ENCODE assay signal across 15 cellular contexts in the genomic region with DNA sequence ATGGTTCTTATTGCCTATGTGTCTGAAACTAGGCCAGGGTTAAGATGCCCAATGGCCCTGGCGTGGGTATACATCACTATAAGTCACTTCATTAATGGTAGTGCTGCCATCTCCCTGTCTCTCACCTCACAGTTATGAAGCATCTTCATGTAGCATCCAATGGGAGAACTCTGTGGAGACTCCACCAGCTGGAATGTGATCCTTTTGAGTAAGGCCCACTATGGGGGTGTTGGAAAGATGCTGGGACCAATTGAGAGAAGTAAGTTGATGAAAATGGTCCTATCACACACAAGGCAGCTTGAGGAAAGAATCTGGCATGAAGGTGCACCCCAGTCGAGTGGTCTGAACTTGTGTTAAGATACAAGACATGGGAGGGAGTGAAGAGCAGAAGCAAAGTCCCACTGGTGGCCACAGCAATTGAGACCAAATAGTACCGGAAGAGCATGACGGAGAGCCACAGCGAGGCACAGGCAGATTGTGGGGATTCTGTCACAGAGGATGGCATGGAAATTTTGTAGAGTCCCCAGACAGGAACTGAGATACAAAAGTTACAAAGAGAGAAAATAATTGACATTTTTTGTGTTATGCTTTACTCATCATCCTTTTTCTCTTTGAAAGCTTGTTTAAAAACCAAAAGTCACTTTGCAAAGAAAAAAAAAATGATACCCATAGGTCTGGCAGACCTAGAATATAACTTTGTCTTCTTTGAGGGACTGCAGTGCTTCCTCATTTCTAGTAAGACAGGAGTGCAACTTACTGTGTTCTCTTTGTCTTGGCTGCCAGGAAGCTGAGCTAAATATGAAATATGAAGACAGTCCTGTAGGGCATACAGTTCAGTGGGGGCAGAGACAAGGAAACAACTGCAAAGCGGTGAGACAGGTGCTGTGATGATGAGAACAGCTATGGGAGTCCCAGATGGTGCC. TPM values are rescaled to one million over a fixed set of nuclear protein-coding genes. Genes with fewer than 3 reads are reported as not detected.
DNase-seq lines count a peak whose midpoint lies in the region; ATAC-seq and TF ChIP-seq lines count a peak whose summit lies in the region.
"Had no signal": no experiment of that assay in that cellular context is flagged by ENCODE, and none has a peak within 500 bp of the region (broad histone marks: within the 10 kb centered on the region; RNA-seq: fewer than 3 reads in every experiment).

No MANE protein-coding gene starts in this region.

- peaks cover 88% of the 10 kb centered on the region for H3K79me2 ChIP-seq in DOHH2 (ENCODE audit: control insufficient read depth, low read length)

- 82 to 84% methylated on average over 6 of the region's 6 CpGs for WGBS in lower leg skin, 2 donors

- intact Hi-C loops in activated CD4-positive, alpha-beta memory T cell treated with anti-CD3 and anti-CD28 coated beads for 36 hours (cut with micrococcal nuclease) = loop anchor here (1.0 to 10.0 kb wide), 3 partner anchors 12 to 585 kb away; partner anchors contain the start of gene PNO1
- intact Hi-C loops in lower leg skin (cut with DNase I; ENCODE audit: low total_unique reads) = loop anchor here (10.0 kb wide), 1 partner anchor 185 kb away; no protein-coding TSS in a partner anchor

- peak overlapping the region; percentile 95 for H3K27ac ChIP-seq in DOHH2 (ENCODE audit: low read depth, low read length)
- peak overlapping the region; percentile 77 for H3K27ac ChIP-seq in HL-60 (replicated peaks)

- peaks cover 91% of the 10 kb centered on the region for H3K4me1 ChIP-seq in DOHH2 (ENCODE audit: control insufficient read depth, low read length)

- peaks cover 61% of the 10 kb centered on the region for H3K4me1 Mint-ChIP-seq in activated CD4-positive, alpha-beta memory T cell treated with anti-CD3 and anti-CD28 coated beads for 36 hours (ENCODE audit: low read depth)
- peaks cover 69 to 85% (median 70%) of the 10 kb centered on the region in 3 donors for H3K4me1 Mint-ChIP-seq in naive B cell

- H3K4me3 ChIP-seq in DOHH2 (ENCODE audit: low read length) = peak overlapping the region; percentile 77
- H3K4me3 ChIP-seq in HL-60 (replicated peaks; ENCODE audit: insufficient read depth, low read length) = no peak overlapping the region
- no peak overlapping the region for H3K4me3 ChIP-seq in lower leg skin (ENCODE audit: low read depth, poor library complexity, severe bottlenecking)

- peaks cover 63% of the 10 kb centered on the region for H3K36me3 Mint-ChIP-seq in activated CD4-positive, alpha-beta memory T cell treated with anti-CD3 and anti-CD28 coated beads for 36 hours
- no peaks in the 10 kb centered on the region for H3K36me3 Mint-ChIP-seq in naive B cell

- no peak overlapping the region for H3K27ac Mint-ChIP-seq in activated CD4-positive, alpha-beta memory T cell treated with anti-CD3 and anti-CD28 coated beads for 36 hours
- H3K27ac Mint-ChIP-seq in naive B cell = peak overlapping the region; percentile 23 to 92 (median 89)

- ATAC-seq in naive B cell (ENCODE audit: low read depth in 2 of 2) = no peak
- no peak for ATAC-seq in HG02798 (IDR thresholded peaks at IDR 0.05; ENCODE audit: poor library complexity, unreplicated experiment)
- no peak for ATAC-seq in HG03469 (IDR thresholded peaks at IDR 0.05; ENCODE audit: unreplicated experiment)
- ATAC-seq: left ventricle myocardium superior had no signal

- peaks cover 11% of the 10 kb centered on the region for H3K36me3 ChIP-seq in DOHH2 (ENCODE audit: control insufficient read depth, low read length)

- no peaks in the 10 kb centered on the region for H3K9me3 Mint-ChIP-seq in activated CD4-positive, alpha-beta memory T cell treated with anti-CD3 and anti-CD28 coated beads for 36 hours
- no peaks in the 10 kb centered on the region for H3K9me3 Mint-ChIP-seq in naive B cell

- CTCF ChIA-PET in activated CD4-positive, alpha-beta memory T cell treated with anti-CD3 and anti-CD28 coated beads for 36 hours (lab: Charles Lee) = interaction anchor here (0.7 to 7.9 kb wide), 15 partner anchors 12 to 944 kb away, joined by 3 to 89 read pairs (median 6); no protein-coding TSS in a partner anchor

- H3K9me3 ChIP-seq in DOHH2 (ENCODE audit: control insufficient read depth, insufficient read depth, low read length) = no peaks in the 10 kb centered on the region

- H3K4me2 ChIP-seq in DOHH2 (ENCODE audit: low read length) = peak overlapping the region; percentile 84

- no peak overlapping the region for H3K4me3 Mint-ChIP-seq in activated CD4-positive, alpha-beta memory T cell treated with anti-CD3 and anti-CD28 coated beads for 36 hours
- peak overlapping the region; percentile 2 to 86 (median 62) for H3K4me3 Mint-ChIP-seq in naive B cell

- TF ChIP-seq CTCF in DOHH2 (IDR thresholded peaks at IDR 0.05; ENCODE audit: low read depth, low read length, poor library complexity, severe bottlenecking) = no peak
- TF ChIP-seq CTCF in HL-60 (IDR thresholded peaks at IDR 0.05; ENCODE audit: insufficient read depth, low read length) = no peak
- TF ChIP-seq CTCF in lower leg skin (IDR thresholded peaks at IDR 0.05) = no peak

- TF ChIP-seq POLR2A in lower leg skin (IDR thresholded peaks at IDR 0.05) = no peak

- H3K27me3 Mint-ChIP-seq in activated CD4-positive, alpha-beta memory T cell treated with anti-CD3 and anti-CD28 coated beads for 36 hours = no peaks in the 10 kb centered on the region
- H3K27me3 Mint-ChIP-seq in naive B cell = no peaks in the 10 kb centered on the region

- no peaks in the 10 kb centered on the region for H3K27me3 ChIP-seq in DOHH2 (ENCODE audit: control insufficient read depth, low read length)
- no peaks in the 10 kb centered on the region for H3K27me3 ChIP-seq in HL-60 (ENCODE audit: insufficient read depth, poor library complexity, severe bottlenecking)

- no peaks in the 10 kb centered on the region for H3K9me2 ChIP-seq in DOHH2 (replicated peaks; ENCODE audit: control insufficient read depth, low read length)

- POLR2A ChIA-PET in activated CD4-positive, alpha-beta memory T cell treated with anti-CD3 and anti-CD28 coated beads for 36 hours (lab: Charles Lee) = interaction anchor here (0.8 to 6.2 kb wide), 10 partner anchors 9 to 273 kb away, joined by 3 to 47 read pairs (median 9); partner anchors contain the start of genes APLF and FBXO48

- no peaks in the 10 kb centered on the region for H4K20me1 ChIP-seq in DOHH2 (ENCODE audit: control insufficient read depth, insufficient read depth, low read depth, low read length)

- DNase-seq in HL-60 (ENCODE audit: low read depth in 1 of 2, low spot score in 1 of 2) (no peak), naive B cell (no peak), lower leg skin (ENCODE audit: low spot score in 2 of 2) (no peak), NCI-H526 treated with DMSO at 0.1 percent for 48 hours (lab: John Stamatoyannopoulos, UW) (no peak)
- peak; percentile 50 for DNase-seq in activated CD4-positive, alpha-beta memory T cell treated with anti-CD3 and anti-CD28 coated beads for 36 hours
- DNase-seq: activated CD8-positive, alpha-beta memory T cell treated with anti-CD3 and anti-CD28 coated beads for 24 hours; aorta; DMS79; effector CD8-positive, alpha-beta T cell; glutamatergic neuron; left ventricle myocardium superior; NCI-H748 treated with DMSO at 0.1 percent for 48 hours had no signal

- peaks cover 42% of the 10 kb centered on the region for H3F3A ChIP-seq in DOHH2 (ENCODE audit: control insufficient read depth, insufficient read depth)

RNA-seq across cellular contexts. Expression of gene ARHGAP25, which starts 4.9 kb away (rescaled TPM):
- total RNA-seq in activated CD4-positive, alpha-beta memory T cell treated with anti-CD3 and anti-CD28 coated beads for 36 hours = 10 to 100 TPM; 79.8 to 87.7 TPM
- 100 to 1,000 TPM in 4 of 6 donors, 10 to 100 TPM in 2; 45.1 to 164 (median 107) TPM for polyA plus RNA-seq in naive B cell (ENCODE audit: low read depth in 6 of 6)
- 1 to 10 TPM; 3.3 to 9.6 (median 4.9) TPM for total RNA-seq in lower leg skin

Comparison
In these comparisons a context has a peak if more than half of its experiments do, and no peak if none do; other contexts are left out.
1. RNA of gene ARHGAP25, which starts 4.9 kb away (total RNA-seq): 79.8 to 87.7 TPM in activated CD4-positive, alpha-beta memory T cell treated with anti-CD3 and anti-CD28 coated beads for 36 hours; 3.3 to 9.6 TPM in lower leg skin; every median in the first group is over 4 times any median in the second.